ENCODE assay signal across 8 cellular contexts in the genomic region with DNA sequence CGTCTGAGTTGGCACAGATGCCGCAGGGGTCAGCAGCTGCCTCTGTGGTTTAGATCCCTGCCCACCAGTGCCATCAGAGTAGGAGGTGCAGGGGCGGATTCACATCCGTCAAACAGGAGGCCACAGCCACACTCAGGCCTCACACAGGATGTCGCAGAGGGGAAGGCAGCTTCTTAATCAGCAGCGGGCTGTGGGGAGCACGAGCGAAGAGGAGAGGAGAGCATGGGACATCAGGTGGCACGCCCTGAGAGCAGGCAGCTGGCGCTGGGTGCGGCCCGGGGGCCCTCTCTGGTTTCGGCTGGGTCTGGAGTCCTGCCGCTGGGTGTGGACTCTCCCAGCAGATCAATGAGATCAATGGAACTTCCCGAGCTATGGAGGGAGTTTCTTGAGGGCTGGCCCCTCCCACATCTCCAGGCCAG. TPM values are rescaled to one million over a fixed set of nuclear protein-coding genes. Genes with fewer than 3 reads are reported as not detected.
DNase-seq lines count a peak whose midpoint lies in the region; ATAC-seq and TF ChIP-seq lines count a peak whose summit lies in the region.

No MANE protein-coding gene starts in this region.

- no peaks in the 10 kb centered on the region for H4K20me1 ChIP-seq in PC-9 (ENCODE audit: insufficient read depth)

- H3F3A ChIP-seq in PC-9 (ENCODE audit: insufficient read depth, low read depth) = peaks cover 18% of the 10 kb centered on the region; the same call in 1 of the 2 replicates

- POLR2A ChIA-PET in PC-9 (lab: Charles Lee; ENCODE audit: unreplicated experiment) = no interaction called here

- peaks cover 20% of the 10 kb centered on the region for H3K4me1 ChIP-seq in PC-9 (replicated peaks; ENCODE audit: insufficient read depth)

- H3K9me3 ChIP-seq in PC-9 (ENCODE audit: insufficient read depth, low read depth) = no peaks in the 10 kb centered on the region

- H3K36me3 ChIP-seq in PC-9 (ENCODE audit: low read depth) = peaks cover 4% of the 10 kb centered on the region; the same call in 1 of the 2 replicates

- peak overlapping the region; percentile 32 for H3K4me3 Mint-ChIP-seq in dendritic cell treated with granulocyte-macrophage colony-stimulating factor and Interleukin-4, amounts not matched to agents 40 ng/mL and 50 ng/mL, for 4 days

- H3K4me2 ChIP-seq in PC-9 = no peak overlapping the region

- H3K27me3 ChIP-seq in PC-9 (ENCODE audit: insufficient read depth, low read depth) = no peaks in the 10 kb centered on the region

- peaks cover 15% of the 10 kb centered on the region for H3K27me3 Mint-ChIP-seq in dendritic cell treated with granulocyte-macrophage colony-stimulating factor and Interleukin-4, amounts not matched to agents 40 ng/mL and 50 ng/mL, for 4 days

- H3K4me1 Mint-ChIP-seq in dendritic cell treated with granulocyte-macrophage colony-stimulating factor and Interleukin-4, amounts not matched to agents 40 ng/mL and 50 ng/mL, for 4 days (ENCODE audit: low read depth) = peaks cover 7% of the 10 kb centered on the region

- no peak overlapping the region for H2AFZ ChIP-seq in PC-9

- no peak overlapping the region for H3K27ac ChIP-seq in PC-9

- H3K9me2 ChIP-seq in PC-9 (ENCODE audit: insufficient read depth) = no peaks in the 10 kb centered on the region

- CTCF ChIA-PET in PC-9 (lab: Charles Lee) = no interaction called here

- H3K36me3 Mint-ChIP-seq in dendritic cell treated with granulocyte-macrophage colony-stimulating factor and Interleukin-4, amounts not matched to agents 40 ng/mL and 50 ng/mL, for 4 days (ENCODE audit: low read depth) = no peaks in the 10 kb centered on the region

- no TSS peak for BruUV-seq in PC-9 (replicated peaks; lab: Mats Ljungman, UMichigan)

- intact Hi-C loops in dendritic cell treated with granulocyte-macrophage colony-stimulating factor and Interleukin-4, amounts not matched to agents 40 ng/mL and 50 ng/mL, for 4 days (cut with micrococcal nuclease) = no loop called here
- intact Hi-C loops in PC-9 (cut with micrococcal nuclease; ENCODE audit: unreplicated experiment) = no loop called here

- no peak overlapping the region for H3K4me3 ChIP-seq in PC-9

- DNase-seq in GM13977 (ENCODE audit: low spot score) (peak; percentile 61), PC-9 (no peak), NCI-H2081 (lab: John Stamatoyannopoulos, UW) (no peak), NCI-H1436 (lab: John Stamatoyannopoulos, UW) (no peak)
- DNase-seq in activated CD4-positive, alpha-beta T cell treated with anti-CD3 and anti-CD28 coated beads for 4 hours = peak; percentile 37 to 53
- peak; percentile 53 to 62 for DNase-seq in stimulated activated CD4-positive, alpha-beta T cell treated with anti-CD3 and anti-CD28 coated beads, Interleukin-2, amount 100 ng/mL, for 24 hours

- ATAC-seq in GM19324 (IDR thresholded peaks at IDR 0.05; ENCODE audit: low FRiP score, unreplicated experiment) = no peak

- in situ Hi-C loops in GM13977 (cut with MboI; ENCODE audit: low pct_unique_long_range_greater_than_20kb, low sequenced_read_pairs, unreplicated experiment) = no loop called here

- no peak for TF ChIP-seq CTCF in GM13977 (IDR thresholded peaks at IDR 0.05; ENCODE audit: extremely low read depth, insufficient read depth, missing control alignments)
- no peak for TF ChIP-seq CTCF in PC-9 (conservative IDR thresholded peaks at IDR 0.05)

- no peak overlapping the region for H3K27ac Mint-ChIP-seq in dendritic cell treated with granulocyte-macrophage colony-stimulating factor and Interleukin-4, amounts not matched to agents 40 ng/mL and 50 ng/mL, for 4 days

- peaks cover 27% of the 10 kb centered on the region for H3K79me2 ChIP-seq in PC-9 (ENCODE audit: low read depth)

- H3K9me3 Mint-ChIP-seq in dendritic cell treated with granulocyte-macrophage colony-stimulating factor and Interleukin-4, amounts not matched to agents 40 ng/mL and 50 ng/mL, for 4 days = no peaks in the 10 kb centered on the region

RNA-seq across cellular contexts. Expression of a gene that starts 9.6 kb away (rescaled TPM):
- 138 and 156 TPM in 2 replicates for total RNA-seq in PC-9 (2021)

RNA-seq across cellular contexts. Expression of a gene that starts 18.8 kb away (rescaled TPM):
- total RNA-seq in PC-9 (2021) = 42.6 and 45.1 TPM in 2 replicates

RNA-seq across cellular contexts. Expression of a gene that starts 19.8 kb away (rescaled TPM):
- 24.4 and 25.4 TPM in 2 replicates for total RNA-seq in PC-9 (2021)

RNA-seq across cellular contexts. Expression of a gene that starts 52.5 kb away (rescaled TPM):
- total RNA-seq in PC-9 (2021) = 53.5 and 79.7 TPM in 2 replicates

Comparison
In these comparisons a context has a peak if more than half of its experiments do, and no peak if none do; other contexts are left out.
1. DNase-seq: peak in GM13977 (single experiment), activated CD4-positive, alpha-beta T cell treated with anti-CD3 and anti-CD28 coated beads for 4 hours (2 of 2) and stimulated activated CD4-positive, alpha-beta T cell treated with anti-CD3 and anti-CD28 coated beads, Interleukin-2, amount 100 ng/mL, for 24 hours (2 of 2); none in PC-9 (0 of 2), NCI-H2081 (0 of 2) and NCI-H1436 (single experiment).